Comparison of ENCODE assay signal across 6 cellular contexts in the genomic region with DNA sequence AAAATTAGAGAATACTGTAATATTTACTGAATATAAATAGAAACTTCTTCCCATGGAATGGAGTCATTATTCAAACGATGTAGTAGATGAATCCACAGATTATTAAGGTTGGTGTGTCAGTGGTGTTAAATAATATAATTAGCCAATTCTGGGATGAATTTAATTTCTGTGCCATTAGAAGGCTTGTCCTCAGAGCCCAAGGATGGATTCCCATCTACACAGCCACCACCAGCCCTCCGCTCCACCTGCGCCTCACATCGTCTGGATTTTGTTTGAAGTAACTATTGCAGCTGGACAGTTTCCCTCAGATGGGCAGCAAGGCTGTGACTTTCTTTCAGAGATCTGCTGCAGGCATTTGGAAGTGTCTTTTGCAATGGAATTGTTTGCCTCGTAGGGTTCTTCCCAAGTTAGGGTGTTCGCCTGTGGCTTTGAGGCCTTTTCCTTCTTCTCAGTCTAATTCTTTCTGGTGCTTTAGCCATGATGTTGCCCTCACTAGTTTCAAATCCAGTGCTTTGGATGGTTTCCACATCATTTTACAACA.
"Had no signal": no experiment of that assay in that cellular context is flagged by ENCODE, and none has a peak within 500 bp of the region (broad histone marks: within the 10 kb centered on the region; RNA-seq: fewer than 3 reads in every experiment).

No MANE protein-coding gene starts in this region.

- H2AFZ ChIP-seq: GM23338 had no signal

- H3K4me3 ChIP-seq: GM23338 had no signal

- FAIRE-seq: H1, H54, HepG2 had no signal

- DNase-seq: H9, HCEC 1CT had no signal

- H3K4me2 ChIP-seq: GM23338 had no signal

- ATAC-seq: GM23338, HepG2 had no signal
